Comparison of ENCODE assay signal across 1 cellular context in genomic region chr19:46848389-46848788, GRCh38.
TF ChIP-seq lines count a peak whose summit lies in the region.

No MANE protein-coding gene starts in this region.

TF ChIP-seq in HCT116, 20 proteins besides CTCF, POLR2A, EP300 and RAD21 (continued from another document):
- TF ChIP-seq POLR2AphosphoS5 (IDR thresholded peaks at IDR 0.05; ENCODE audit: low read depth, low read length) (no peak), ZNF274 (IDR thresholded peaks at IDR 0.05; ENCODE audit: low read depth, low read length) (no peak), REST (IDR thresholded peaks at IDR 0.05; ENCODE audit: low read depth) (no peak), MAX (IDR thresholded peaks at IDR 0.05) (no peak), ELF1 (IDR thresholded peaks at IDR 0.05; ENCODE audit: borderline replicate concordance, low read depth) (no peak), SRF (IDR thresholded peaks at IDR 0.05; ENCODE audit: low read depth) (no peak)
